ENCODE assay signal across 1 cellular context in the genomic region with DNA sequence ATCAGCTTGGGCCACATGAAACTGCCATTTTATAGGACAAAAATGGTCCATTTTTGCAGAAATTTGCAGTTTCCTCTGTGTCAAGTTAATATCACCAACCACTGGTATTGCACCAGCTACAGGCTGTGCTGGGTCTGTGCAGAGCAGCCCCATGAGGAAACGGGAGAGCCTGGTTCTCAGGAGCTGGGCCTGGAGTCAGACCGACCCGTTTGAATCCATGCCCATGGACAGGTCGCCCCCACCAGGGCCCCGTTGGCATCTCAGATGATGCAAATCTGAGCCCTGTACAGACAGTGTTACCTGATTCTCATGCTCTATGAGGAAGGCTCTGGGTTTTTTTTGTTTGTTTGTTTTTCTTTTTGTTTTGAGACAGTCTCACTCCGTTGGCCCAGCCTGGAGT.
TF ChIP-seq lines count a peak whose summit lies in the region.

No MANE protein-coding gene starts in this region.

TF ChIP-seq in A549, 52 proteins besides CTCF, POLR2A, EP300 and RAD21:
- TF ChIP-seq FOSL2 (IDR thresholded peaks at IDR 0.05) (no peak), FOSL2 (CRISPR knock-in tag; IDR thresholded peaks at IDR 0.05) (no peak), NFE2L2 (conservative IDR thresholded peaks at IDR 0.05; ENCODE audit: low read length) (no peak), POLR2AphosphoS2 (conservative IDR thresholded peaks at IDR 0.05; ENCODE audit: low read length) (no peak), KDM5A (IDR thresholded peaks at IDR 0.05) (no peak), SREBF2 (IDR thresholded peaks at IDR 0.05) (no peak), RFX5 (IDR thresholded peaks at IDR 0.05) (no peak), TFCP2L1 (CRISPR knock-in tag; IDR thresholded peaks at IDR 0.05) (no peak), HOXB13 (CRISPR knock-in tag; IDR thresholded peaks at IDR 0.05; ENCODE audit: low read depth) (no peak), HEYL (CRISPR knock-in tag; IDR thresholded peaks at IDR 0.05) (no peak), FOXS1 (CRISPR knock-in tag; IDR thresholded peaks at IDR 0.05) (no peak), RNF2 (IDR thresholded peaks at IDR 0.05; ENCODE audit: borderline replicate concordance, low read depth) (no peak), MAFK (IDR thresholded peaks at IDR 0.05; ENCODE audit: partially characterized antibody) (no peak)
- TF ChIP-seq, protein P1, sequence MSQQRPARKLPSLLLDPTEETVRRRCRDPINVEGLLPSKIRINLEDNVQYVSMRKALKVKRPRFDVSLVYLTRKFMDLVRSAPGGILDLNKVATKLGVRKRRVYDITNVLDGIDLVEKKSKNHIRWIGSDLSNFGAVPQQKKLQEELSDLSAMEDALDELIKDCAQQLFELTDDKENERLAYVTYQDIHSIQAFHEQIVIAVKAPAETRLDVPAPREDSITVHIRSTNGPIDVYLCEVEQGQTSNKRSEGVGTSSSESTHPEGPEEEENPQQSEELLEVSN (IDR thresholded peaks at IDR 0.05; ENCODE audit: borderline replicate concordance, low read depth) = no peak
- TF ChIP-seq, protein P2, sequence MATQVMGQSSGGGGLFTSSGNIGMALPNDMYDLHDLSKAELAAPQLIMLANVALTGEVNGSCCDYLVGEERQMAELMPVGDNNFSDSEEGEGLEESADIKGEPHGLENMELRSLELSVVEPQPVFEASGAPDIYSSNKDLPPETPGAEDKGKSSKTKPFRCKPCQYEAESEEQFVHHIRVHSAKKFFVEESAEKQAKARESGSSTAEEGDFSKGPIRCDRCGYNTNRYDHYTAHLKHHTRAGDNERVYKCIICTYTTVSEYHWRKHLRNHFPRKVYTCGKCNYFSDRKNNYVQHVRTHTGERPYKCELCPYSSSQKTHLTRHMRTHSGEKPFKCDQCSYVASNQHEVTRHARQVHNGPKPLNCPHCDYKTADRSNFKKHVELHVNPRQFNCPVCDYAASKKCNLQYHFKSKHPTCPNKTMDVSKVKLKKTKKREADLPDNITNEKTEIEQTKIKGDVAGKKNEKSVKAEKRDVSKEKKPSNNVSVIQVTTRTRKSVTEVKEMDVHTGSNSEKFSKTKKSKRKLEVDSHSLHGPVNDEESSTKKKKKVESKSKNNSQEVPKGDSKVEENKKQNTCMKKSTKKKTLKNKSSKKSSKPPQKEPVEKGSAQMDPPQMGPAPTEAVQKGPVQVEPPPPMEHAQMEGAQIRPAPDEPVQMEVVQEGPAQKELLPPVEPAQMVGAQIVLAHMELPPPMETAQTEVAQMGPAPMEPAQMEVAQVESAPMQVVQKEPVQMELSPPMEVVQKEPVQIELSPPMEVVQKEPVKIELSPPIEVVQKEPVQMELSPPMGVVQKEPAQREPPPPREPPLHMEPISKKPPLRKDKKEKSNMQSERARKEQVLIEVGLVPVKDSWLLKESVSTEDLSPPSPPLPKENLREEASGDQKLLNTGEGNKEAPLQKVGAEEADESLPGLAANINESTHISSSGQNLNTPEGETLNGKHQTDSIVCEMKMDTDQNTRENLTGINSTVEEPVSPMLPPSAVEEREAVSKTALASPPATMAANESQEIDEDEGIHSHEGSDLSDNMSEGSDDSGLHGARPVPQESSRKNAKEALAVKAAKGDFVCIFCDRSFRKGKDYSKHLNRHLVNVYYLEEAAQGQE (IDR thresholded peaks at IDR 0.05) = no peak
- TF ChIP-seq, protein P3, sequence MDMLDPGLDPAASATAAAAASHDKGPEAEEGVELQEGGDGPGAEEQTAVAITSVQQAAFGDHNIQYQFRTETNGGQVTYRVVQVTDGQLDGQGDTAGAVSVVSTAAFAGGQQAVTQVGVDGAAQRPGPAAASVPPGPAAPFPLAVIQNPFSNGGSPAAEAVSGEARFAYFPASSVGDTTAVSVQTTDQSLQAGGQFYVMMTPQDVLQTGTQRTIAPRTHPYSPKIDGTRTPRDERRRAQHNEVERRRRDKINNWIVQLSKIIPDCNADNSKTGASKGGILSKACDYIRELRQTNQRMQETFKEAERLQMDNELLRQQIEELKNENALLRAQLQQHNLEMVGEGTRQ (IDR thresholded peaks at IDR 0.05) = no peak
- TF ChIP-seq, protein P4, sequence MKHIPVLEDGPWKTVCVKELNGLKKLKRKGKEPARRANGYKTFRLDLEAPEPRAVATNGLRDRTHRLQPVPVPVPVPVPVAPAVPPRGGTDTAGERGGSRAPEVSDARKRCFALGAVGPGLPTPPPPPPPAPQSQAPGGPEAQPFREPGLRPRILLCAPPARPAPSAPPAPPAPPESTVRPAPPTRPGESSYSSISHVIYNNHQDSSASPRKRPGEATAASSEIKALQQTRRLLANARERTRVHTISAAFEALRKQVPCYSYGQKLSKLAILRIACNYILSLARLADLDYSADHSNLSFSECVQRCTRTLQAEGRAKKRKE (CRISPR knock-in tag; IDR thresholded peaks at IDR 0.05; ENCODE audit: low read depth) = no peak
- TF ChIP-seq, protein P5, sequence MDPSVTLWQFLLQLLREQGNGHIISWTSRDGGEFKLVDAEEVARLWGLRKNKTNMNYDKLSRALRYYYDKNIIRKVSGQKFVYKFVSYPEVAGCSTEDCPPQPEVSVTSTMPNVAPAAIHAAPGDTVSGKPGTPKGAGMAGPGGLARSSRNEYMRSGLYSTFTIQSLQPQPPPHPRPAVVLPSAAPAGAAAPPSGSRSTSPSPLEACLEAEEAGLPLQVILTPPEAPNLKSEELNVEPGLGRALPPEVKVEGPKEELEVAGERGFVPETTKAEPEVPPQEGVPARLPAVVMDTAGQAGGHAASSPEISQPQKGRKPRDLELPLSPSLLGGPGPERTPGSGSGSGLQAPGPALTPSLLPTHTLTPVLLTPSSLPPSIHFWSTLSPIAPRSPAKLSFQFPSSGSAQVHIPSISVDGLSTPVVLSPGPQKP (IDR thresholded peaks at IDR 0.05; ENCODE audit: low read depth, low read length) = no peak
- TF ChIP-seq, protein P6, sequence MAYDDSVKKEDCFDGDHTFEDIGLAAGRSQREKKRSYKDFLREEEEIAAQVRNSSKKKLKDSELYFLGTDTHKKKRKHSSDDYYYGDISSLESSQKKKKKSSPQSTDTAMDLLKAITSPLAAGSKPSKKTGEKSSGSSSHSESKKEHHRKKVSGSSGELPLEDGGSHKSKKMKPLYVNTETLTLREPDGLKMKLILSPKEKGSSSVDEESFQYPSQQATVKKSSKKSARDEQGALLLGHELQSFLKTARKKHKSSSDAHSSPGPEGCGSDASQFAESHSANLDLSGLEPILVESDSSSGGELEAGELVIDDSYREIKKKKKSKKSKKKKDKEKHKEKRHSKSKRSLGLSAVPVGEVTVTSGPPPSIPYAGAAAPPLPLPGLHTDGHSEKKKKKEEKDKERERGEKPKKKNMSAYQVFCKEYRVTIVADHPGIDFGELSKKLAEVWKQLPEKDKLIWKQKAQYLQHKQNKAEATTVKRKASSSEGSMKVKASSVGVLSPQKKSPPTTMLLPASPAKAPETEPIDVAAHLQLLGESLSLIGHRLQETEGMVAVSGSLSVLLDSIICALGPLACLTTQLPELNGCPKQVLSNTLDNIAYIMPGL (CRISPR knock-in tag; IDR thresholded peaks at IDR 0.05; ENCODE audit: borderline replicate concordance) = no peak
- TF ChIP-seq, protein P7, sequence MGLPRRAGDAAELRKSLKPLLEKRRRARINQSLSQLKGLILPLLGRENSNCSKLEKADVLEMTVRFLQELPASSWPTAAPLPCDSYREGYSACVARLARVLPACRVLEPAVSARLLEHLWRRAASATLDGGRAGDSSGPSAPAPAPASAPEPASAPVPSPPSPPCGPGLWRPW (IDR thresholded peaks at IDR 0.05) = no peak
